In genomic region chr6:28589234-28589951, GRCh38 we compare ENCODE assay signal across 8 cellular contexts.
A peak's percentile ranks its signal among the peaks of the same experiment; 100 is the strongest.
DNase-seq lines count a peak whose midpoint lies in the region; ATAC-seq and TF ChIP-seq lines count a peak whose summit lies in the region.

No MANE protein-coding gene starts in this region.

- H3K27ac ChIP-seq in 22Rv1, result peak overlapping the region; percentile 83
- H3K27ac ChIP-seq in RWPE1, result no peak overlapping the region
- peak overlapping the region; percentile 58 for H3K27ac ChIP-seq in mesodermal cell (ENCODE audit: low read depth, low read length, severe bottlenecking)

- H3K36me3 ChIP-seq in mesodermal cell (ENCODE audit: control insufficient read depth, insufficient read depth, low read length), result no peaks in the 10 kb centered on the region

- peaks cover 6% of the 10 kb centered on the region for H3K9me3 Mint-ChIP-seq in central memory CD8-positive, alpha-beta T cell

- H3K4me1 Mint-ChIP-seq in central memory CD8-positive, alpha-beta T cell, result peaks cover 16% of the 10 kb centered on the region

- no peaks in the 10 kb centered on the region for H3K9me3 ChIP-seq in mesodermal cell (ENCODE audit: control insufficient read depth, low read length)

- TF ChIP-seq CTCF in 22Rv1 (IDR thresholded peaks at IDR 0.05) (no peak), RWPE1 (conservative IDR thresholded peaks at IDR 0.05; ENCODE audit: low read depth) (no peak)

- H3K4me1 ChIP-seq in mesodermal cell (ENCODE audit: control insufficient read depth, insufficient read depth, low read length, poor library complexity, severe bottlenecking), result peaks cover 7% of the 10 kb centered on the region

- CTCF ChIA-PET in RWPE1 (lab: Yijun Ruan, JAX), result interaction anchor here (0.9 kb wide), 1 partner anchor 17 kb away, joined by 3 read pairs; no protein-coding TSS in a partner anchor

- POLR2A ChIA-PET in RWPE1 (lab: Yijun Ruan, JAX; ENCODE audit: low non-redundant PET), result no interaction called here

- H3K36me3 Mint-ChIP-seq in central memory CD8-positive, alpha-beta T cell (ENCODE audit: insufficient read depth), result peaks cover 6% of the 10 kb centered on the region

- H3K27me3 Mint-ChIP-seq in central memory CD8-positive, alpha-beta T cell, result peaks cover 96% of the 10 kb centered on the region

- H3K4me3 ChIP-seq in GM08714 (ENCODE audit: low read length) (peak overlapping the region; percentile 23), mesodermal cell (ENCODE audit: extremely low read depth, insufficient read depth, low read length, poor library complexity, severe bottlenecking) (peak overlapping the region; percentile 44)

- no peak overlapping the region for H3K4me3 Mint-ChIP-seq in central memory CD8-positive, alpha-beta T cell

- peak overlapping the region; percentile 77 for H3K27ac Mint-ChIP-seq in central memory CD8-positive, alpha-beta T cell (ENCODE audit: low read depth)

- WGBS in mesodermal cell (ENCODE audit: insufficient coverage in 2 of 2), 2 experiments, result 1% methylated on average over 20 to 24 of the region's 34 CpGs

- no peak for ATAC-seq in central memory CD8-positive, alpha-beta T cell (replicated peaks; ENCODE audit: extremely low read depth, poor library complexity, severe bottlenecking)

- DNase-seq in HS-27A (ENCODE audit: low read depth), result peak; percentile 94
- DNase-seq in RWPE1 (ENCODE audit: low spot score), result peak; percentile 61
- DNase-seq in central memory CD8-positive, alpha-beta T cell (ENCODE audit: low spot score in 2 of 2), result no peak
- no peak for DNase-seq in NCI-H345 treated with DMSO at 0.1 percent for 48 hours (lab: John Stamatoyannopoulos, UW; ENCODE audit: unreplicated experiment)
- DNase-seq in activated CD4-positive, CD25-positive, alpha-beta regulatory T cell (lab: John Stamatoyannopoulos, UW), result no peak

Comparison
In these comparisons a context has a peak if more than half of its experiments do, and no peak if none do; other contexts are left out.
1. DNase-seq: peak in HS-27A (single experiment) and RWPE1 (single experiment); none in central memory CD8-positive, alpha-beta T cell (0 of 2), NCI-H345 treated with DMSO at 0.1 percent for 48 hours (single experiment) and activated CD4-positive, CD25-positive, alpha-beta regulatory T cell (0 of 4).